Comparison of ENCODE assay signal across 25 cellular contexts in the genomic region with DNA sequence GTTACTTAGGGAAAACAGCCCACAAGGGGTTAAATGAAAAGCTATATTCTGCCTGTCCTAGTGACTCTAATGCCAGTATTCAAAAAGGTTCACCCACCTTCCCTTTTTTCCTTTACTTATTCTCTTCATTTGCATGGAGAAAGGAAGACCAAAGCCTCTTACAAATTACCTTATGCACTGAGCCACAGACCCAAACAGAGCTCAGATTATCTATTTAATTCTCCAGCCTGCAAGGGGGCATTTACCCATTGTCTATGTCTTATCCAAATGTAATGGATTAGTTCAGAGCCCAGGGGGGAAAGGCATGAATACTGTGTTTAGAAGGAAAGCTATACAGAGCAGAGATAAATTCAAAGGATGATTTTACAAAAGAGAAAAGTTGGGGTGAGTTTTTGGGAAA.
DNase-seq lines count a peak whose midpoint lies in the region; ATAC-seq and TF ChIP-seq lines count a peak whose summit lies in the region.
"Had no signal": no experiment of that assay in that cellular context is flagged by ENCODE, and none has a peak within 500 bp of the region (broad histone marks: within the 10 kb centered on the region; RNA-seq: fewer than 3 reads in every experiment).

No MANE protein-coding gene starts in this region.

- no peak overlapping the region for H3K4me3 Mint-ChIP-seq in endodermal cell
- H3K4me3 Mint-ChIP-seq: B cell; CD8-positive, alpha-beta T cell; T-cell had no signal

- peaks cover 30% of the 10 kb centered on the region for H3K4me1 ChIP-seq in HUES64 (ENCODE audit: insufficient read depth, low read length)
- peaks cover 10% of the 10 kb centered on the region for H3K4me1 ChIP-seq in endodermal cell (ENCODE audit: control insufficient read depth, insufficient read depth, low read length)
- H3K4me1 ChIP-seq: A549, Caco-2 had no signal

- no peaks in the 10 kb centered on the region for H3K36me3 Mint-ChIP-seq in endodermal cell (ENCODE audit: low read depth)
- H3K36me3 Mint-ChIP-seq: CD8-positive, alpha-beta T cell; T-cell had no signal

- H3K36me3 ChIP-seq in HUES64 (ENCODE audit: insufficient read depth, low read length) (no peaks in the 10 kb centered on the region), endodermal cell (ENCODE audit: control insufficient read depth, insufficient read depth, low read length) (no peaks in the 10 kb centered on the region)
- H3K36me3 ChIP-seq: MG63 had no signal

- H3K9me3 Mint-ChIP-seq in endodermal cell: no peaks in the 10 kb centered on the region
- H3K9me3 Mint-ChIP-seq: CD8-positive, alpha-beta T cell; T-cell had no signal

- ATAC-seq in HG02885 (IDR thresholded peaks at IDR 0.05; ENCODE audit: poor library complexity, unreplicated experiment): no peak
- ATAC-seq: A549; CD8-positive, alpha-beta T cell; K562; T-cell had no signal

- H3K27me3 ChIP-seq in HUES64 (ENCODE audit: insufficient read depth, low read length): no peaks in the 10 kb centered on the region
- no peaks in the 10 kb centered on the region for H3K27me3 ChIP-seq in endodermal cell (ENCODE audit: control insufficient read depth, insufficient read depth, low read length, poor library complexity, severe bottlenecking)
- H3K27me3 ChIP-seq: MG63 had no signal

- no peak overlapping the region for H3K9ac ChIP-seq in HUES64 (ENCODE audit: low read depth, low read length)
- H3K9ac ChIP-seq in endodermal cell (ENCODE audit: extremely low read depth, low read length, poor library complexity, severe bottlenecking): no peak overlapping the region

- H3K27ac Mint-ChIP-seq in endodermal cell: no peak overlapping the region
- H3K27ac Mint-ChIP-seq: B cell; CD8-positive, alpha-beta T cell; T-cell had no signal

- H3K27ac ChIP-seq in HUES64 (ENCODE audit: low read depth, low read length) (peak overlapping the region; percentile 34; the same call in 1 of the 2 replicates), endodermal cell (ENCODE audit: low read depth, low read length) (peak overlapping the region; percentile 15)
- H3K27ac ChIP-seq: A549, C4-2B had no signal

- H3K4me3 ChIP-seq in HUES64 (ENCODE audit: low read length) (no peak overlapping the region), endodermal cell (ENCODE audit: low read length) (peak overlapping the region; percentile 55)
- H3K4me3 ChIP-seq: A549, K562, MG63 had no signal

- peaks cover 1% of the 10 kb centered on the region for H3K27me3 Mint-ChIP-seq in endodermal cell (ENCODE audit: insufficient read depth)
- H3K27me3 Mint-ChIP-seq: B cell, T-cell had no signal

- no peaks in the 10 kb centered on the region for H3K9me3 ChIP-seq in HUES64 (ENCODE audit: insufficient read depth, low read depth, low read length)
- no peaks in the 10 kb centered on the region for H3K9me3 ChIP-seq in endodermal cell (ENCODE audit: control insufficient read depth, low read length)
- H3K9me3 ChIP-seq: A549, Caco-2, MG63 had no signal

- TF ChIP-seq CTCF in endodermal cell (conservative IDR thresholded peaks at IDR 0.05): no peak

- DNase-seq in NCI-H82 treated with DMSO at 0.1 percent for 48 hours (lab: John Stamatoyannopoulos, UW; ENCODE audit: unreplicated experiment) (peak; percentile 68), endodermal cell (no peak), AG20443 (ENCODE audit: low spot score) (no peak), T-helper 9 cell (no peak), NCI-H510A (lab: John Stamatoyannopoulos, UW) (no peak)
- DNase-seq: Caco-2; CD8-positive, alpha-beta T cell; DMS 273 treated with DMSO at 0.1 percent for 48 hours; DMS79 treated with DMSO at 0.1 percent for 48 hours; GF-D8; H7; MG63; NCI-H2029 treated with DMSO at 0.1 percent for 48 hours; NCI-H2227 treated with DMSO at 0.1 percent for 48 hours; NCI-H748 treated with DMSO at 0.1 percent for 48 hours; NK-92 treated with Interleukin-12 subunit alpha and Interleukin-12 subunit beta, amount 100 ng/mL, for 24 hours; Right ventricle myocardium superior; RPMI8226; T-cell had no signal

- peaks cover 2% of the 10 kb centered on the region for H3K4me1 Mint-ChIP-seq in endodermal cell
- H3K4me1 Mint-ChIP-seq: T-cell had no signal
